In genomic region chr1:20507564-20508410, GRCh38 we compare ENCODE assay signal across 8 cellular contexts. TPM values are rescaled to one million over a fixed set of nuclear protein-coding genes. Genes with fewer than 3 reads are reported as not detected.
DNase-seq lines count a peak whose midpoint lies in the region; ATAC-seq, FAIRE-seq and TF ChIP-seq lines count a peak whose summit lies in the region.

Gene MUL1 (minus strand): TSS chr1:20508151. CDS start chr1:20508024, 127 bp downstream.

- TF ChIP-seq CTCF in AG04450 (IDR thresholded peaks at IDR 0.05; ENCODE audit: low read depth, low read length), result no peak

- no peaks in the 10 kb centered on the region; the same call in 1 of the 2 replicates for H3K9me3 ChIP-seq in AG04450 (ENCODE audit: control insufficient read depth, insufficient read depth, low read length)

- no peaks in the 10 kb centered on the region for H3K9me3 Mint-ChIP-seq in central memory CD8-positive, alpha-beta T cell

- DNase-seq in AG04450 (ENCODE audit: low read depth, low spot score) (peak; percentile 70), NCI-H446 treated with DMSO at 0.1 percent for 48 hours (lab: John Stamatoyannopoulos, UW) (peak; percentile 70)
- peak; percentile 89 to 91 for DNase-seq in central memory CD8-positive, alpha-beta T cell (ENCODE audit: low spot score in 2 of 2)
- peak; percentile 91 to 96 for DNase-seq in stimulated activated CD4-positive, alpha-beta T cell treated with anti-CD3 and anti-CD28 coated beads, Interleukin-12 subunit alpha, Interleukin-12 subunit beta, amount 100 ng/mL, for 24 hours (ENCODE audit: low read depth in 2 of 2)

- H3K4me3 Mint-ChIP-seq in central memory CD8-positive, alpha-beta T cell, result peak within 1 kb of the TSS; percentile 85

- H3K4me1 Mint-ChIP-seq in central memory CD8-positive, alpha-beta T cell, result peaks cover 24% of the 10 kb centered on the region

- peaks cover 5% of the 10 kb centered on the region for H3K27me3 Mint-ChIP-seq in central memory CD8-positive, alpha-beta T cell

- peak; percentile 9 for FAIRE-seq in islet of Langerhans (lab: Jason Lieb, UNC)

- peak within 1 kb of the TSS; percentile 91 for H3K27ac Mint-ChIP-seq in central memory CD8-positive, alpha-beta T cell (ENCODE audit: low read depth)

- peak within 1 kb of the TSS; percentile 96 for H3K4me3 ChIP-seq in AG04450 (ENCODE audit: low read depth, low read length)

- POLR2A ChIA-PET in AG04450 (lab: Yijun Ruan, JAX), result interaction anchor here (0.5 to 1.4 kb wide), 9 partner anchors 13 to 801 kb away, joined by 3 to 4 read pairs (median 3); partner anchors contain the start of gene CAMK2N1

- peaks cover 8% of the 10 kb centered on the region for H3K27me3 ChIP-seq in AG04450 (ENCODE audit: control insufficient read depth, insufficient read depth, low read length)

- peak within 1 kb of the TSS; percentile 65 for H3K27ac ChIP-seq in AG04450 (ENCODE audit: low read depth, low read length)

- CTCF ChIA-PET in AG04450 (lab: Charles Lee), result interaction anchor here (0.5 to 1.8 kb wide), 3 partner anchors 14 to 295 kb away, joined by 4 to 7 read pairs (median 5); no protein-coding TSS in a partner anchor

- peak; percentile 91 for ATAC-seq in GM19023 (IDR thresholded peaks at IDR 0.05; ENCODE audit: unreplicated experiment)
- peak; percentile 92 for ATAC-seq in HG03354 (IDR thresholded peaks at IDR 0.05; ENCODE audit: poor library complexity, severe bottlenecking, unreplicated experiment)
- ATAC-seq in activated CD4-positive, CD25-positive, alpha-beta regulatory T cell treated with anti-CD3 and anti-CD28 coated beads, Interleukin-2, amount 50 U/mL, for 24 hours, result peak; percentile 94 to 97
- ATAC-seq in central memory CD8-positive, alpha-beta T cell (replicated peaks; ENCODE audit: extremely low read depth, poor library complexity, severe bottlenecking), result peak; percentile 96

- peaks cover 16% of the 10 kb centered on the region for H3K36me3 Mint-ChIP-seq in central memory CD8-positive, alpha-beta T cell (ENCODE audit: insufficient read depth)

RNA-seq across cellular contexts. Expression of gene MUL1, which starts in this region (rescaled TPM):
- polyA plus RNA-seq in AG04450 (2011; rRNA removed), result 23.1 and 26.6 TPM in 2 replicates
- 23.2 and 30.1 TPM in 2 replicates for polyA minus RNA-seq in AG04450 (2011; rRNA and poly(A)+ RNA removed)

Comparison
In these comparisons a context has a peak if more than half of its experiments do, and no peak if none do; other contexts are left out.
1. Peak in every context shown above with its lines: DNase-seq, ATAC-seq, H3K4me3 ChIP-seq and H3K27ac ChIP-seq.